ENCODE assay signal across 1 cellular context in genomic region chr19:4866595-4867424, GRCh38.
TF ChIP-seq lines count a peak whose summit lies in the region.

No MANE protein-coding gene starts in this region.

TF ChIP-seq in K562, 482 proteins besides CTCF, POLR2A, EP300 and RAD21:
- TF ChIP-seq GABPB1 (CRISPR knock-in tag; IDR thresholded peaks at IDR 0.05) (0 out of 2 replicates have a peak, but pooled peaks have one; percentile 13), SPI1 (IDR thresholded peaks at IDR 0.05; ENCODE audit: borderline replicate concordance, low read depth, low read length) (0 out of 2 replicates have a peak, but pooled peaks have one; percentile 11), ZFX (CRISPR knock-in tag; IDR thresholded peaks at IDR 0.05) (peak; percentile 65), MEIS2 (IDR thresholded peaks at IDR 0.05; ENCODE audit: partially characterized antibody) (peak; percentile 41), YY1 (IDR thresholded peaks at IDR 0.05; ENCODE audit: borderline replicate concordance in 1 of 3, control insufficient read depth in 1 of 3, extremely low read depth in 1 of 3, insufficient read depth in 3 of 3, insufficient read length in 1 of 3, insufficient replicate concordance in 2 of 3, low read depth in 1 of 3, low read length in 2 of 3) (peak in 2 of 3 experiments; percentile 48 to 62), RBM34 (IDR thresholded peaks at IDR 0.05; ENCODE audit: borderline replicate concordance, insufficient read depth, low read length) (no peak), ARID4B (CRISPR knock-in tag; IDR thresholded peaks at IDR 0.05) (peak; percentile 37; the same call in 1 of the 2 replicates), NCOR1 (IDR thresholded peaks at IDR 0.05) (no peak), ZBTB12 (CRISPR knock-in tag; IDR thresholded peaks at IDR 0.05) (no peak), ZBTB7A (IDR thresholded peaks at IDR 0.05; ENCODE audit: borderline replicate concordance, control insufficient read depth, low read depth, low read length) (peak; percentile 73; the same call in 1 of the 2 replicates), FOXK2 (conservative IDR thresholded peaks at IDR 0.05 in 1 of 2, IDR thresholded peaks at IDR 0.05 in 1 of 2; ENCODE audit: low read depth in 2 of 2) (peak; percentile 64 to 87; a peak in 3 of 4 replicates), ZNF766 (CRISPR knock-in tag; conservative IDR thresholded peaks at IDR 0.05) (peak; percentile 58; the same call in 1 of the 2 replicates), SMC3 (conservative IDR thresholded peaks at IDR 0.05; ENCODE audit: insufficient read depth, low read depth, low read length) (0 out of 2 replicates have a peak, but pooled peaks have one; percentile 4), KLF13 (tag; IDR thresholded peaks at IDR 0.05; ENCODE audit: borderline replicate concordance, low read depth) (peak; percentile 36; the same call in 1 of the 2 replicates), ETV5 (CRISPR knock-in tag; IDR thresholded peaks at IDR 0.05; ENCODE audit: low read depth) (peak; percentile 43; the same call in 1 of the 2 replicates), ELF1 (tag; IDR thresholded peaks at IDR 0.05) (peak; percentile 23; the same call in 1 of the 2 replicates), SIN3A (IDR thresholded peaks at IDR 0.05; ENCODE audit: borderline replicate concordance in 2 of 2, control insufficient read depth in 1 of 2, low read depth in 2 of 2, low read length in 2 of 2) (0 out of 4 replicates have a peak, but pooled peaks of 1 of the 2 experiments have one; percentile 44), FOXA3 (CRISPR knock-in tag; conservative IDR thresholded peaks at IDR 0.05 in 1 of 2, IDR thresholded peaks at IDR 0.05 in 1 of 2) (0 out of 4 replicates have a peak, but pooled peaks of 1 of the 2 experiments have one; percentile 25), EHMT2 (IDR thresholded peaks at IDR 0.05) (0 out of 2 replicates have a peak, but pooled peaks have one; percentile 10), TOE1 (IDR thresholded peaks at IDR 0.05; ENCODE audit: borderline replicate concordance) (no peak), TOE1 (CRISPR knock-in tag; IDR thresholded peaks at IDR 0.05; ENCODE audit: borderline replicate concordance, low read depth) (no peak), E2F6 (IDR thresholded peaks at IDR 0.05; ENCODE audit: borderline replicate concordance in 1 of 2, extremely low read depth in 1 of 2, insufficient read depth in 1 of 2, insufficient read length in 1 of 2, low read depth in 1 of 2, low read length in 1 of 2, poor library complexity in 1 of 2, severe bottlenecking in 1 of 2) (peak in 1 of 2 experiments; percentile 16), ZNF609 (CRISPR knock-in tag; IDR thresholded peaks at IDR 0.05; ENCODE audit: borderline replicate concordance) (0 out of 2 replicates have a peak, but pooled peaks have one; percentile 34), RBFOX2 (IDR thresholded peaks at IDR 0.05; ENCODE audit: low read depth, low read length) (peak; percentile 54), ZNF407 (IDR thresholded peaks at IDR 0.05; ENCODE audit: low read depth) (no peak), RFX5 (IDR thresholded peaks at IDR 0.05; ENCODE audit: low read depth, low read length) (no peak), NONO (IDR thresholded peaks at IDR 0.05; ENCODE audit: low read depth in 2 of 2, low read length in 1 of 2) (no peak)
